In genomic region chr2:100919316-100919715, GRCh38 we compare ENCODE assay signal across 12 cellular contexts.
A peak's percentile ranks its signal among the peaks of the same experiment; 100 is the strongest.
DNase-seq lines count a peak whose midpoint lies in the region; ATAC-seq, FAIRE-seq and TF ChIP-seq lines count a peak whose summit lies in the region.
"Had no signal": no experiment of that assay in that cellular context is flagged by ENCODE, and none has a peak within 500 bp of the region (broad histone marks: within the 10 kb centered on the region; RNA-seq: fewer than 3 reads in every experiment).

No MANE protein-coding gene starts in this region.

- H2AFZ ChIP-seq in keratinocyte (ENCODE audit: control insufficient read depth, low read length) = no peak overlapping the region

- no peak overlapping the region for H3K4me3 ChIP-seq in GM12875 (ENCODE audit: low read depth, low read length)
- no peak overlapping the region for H3K4me3 ChIP-seq in WERI-Rb-1 (ENCODE audit: low read depth, low read length)
- H3K4me3 ChIP-seq in keratinocyte (ENCODE audit: control insufficient read depth in 2 of 3, extremely low read depth in 1 of 3, insufficient read depth in 2 of 3, low read depth in 1 of 3, low read length in 3 of 3) = no peak overlapping the region
- H3K4me3 ChIP-seq: lung, spleen had no signal

- H3K36me3 ChIP-seq in WERI-Rb-1 (no peaks in the 10 kb centered on the region), keratinocyte (ENCODE audit: control insufficient read depth in 2 of 2, extremely low read depth in 1 of 2, insufficient read depth in 2 of 2, low read length in 2 of 2) (peaks cover 6% of the 10 kb centered on the region in 2 experiments)
- H3K36me3 ChIP-seq: spleen had no signal

- H3K9me3 ChIP-seq in WERI-Rb-1 (ENCODE audit: severe bottlenecking) (no peaks in the 10 kb centered on the region), keratinocyte (ENCODE audit: control insufficient read depth, low read depth, low read length) (no peaks in the 10 kb centered on the region)

- no peaks in the 10 kb centered on the region for H4K20me1 ChIP-seq in keratinocyte (ENCODE audit: control insufficient read depth, extremely low read depth, insufficient read depth, low read length)

- H3K4me2 ChIP-seq in keratinocyte (ENCODE audit: control insufficient read depth, extremely low read depth, insufficient read depth, low read depth, low read length) = no peak overlapping the region

- H3K27ac ChIP-seq in WERI-Rb-1 (no peak overlapping the region), keratinocyte (ENCODE audit: control insufficient read depth, insufficient read depth, low read length) (no peak overlapping the region)
- H3K27ac ChIP-seq: spleen had no signal

- no peaks in the 10 kb centered on the region for H3K4me1 ChIP-seq in keratinocyte (ENCODE audit: control insufficient read depth, extremely low read depth, insufficient read depth, low read length)

- DNase-seq in NCI-H82 (lab: John Stamatoyannopoulos, UW) = peak; percentile 6
- no peak for DNase-seq in NCI-H82 treated with DMSO at 0.1 percent for 48 hours (lab: John Stamatoyannopoulos, UW; ENCODE audit: unreplicated experiment)
- no peak for DNase-seq in WERI-Rb-1
- DNase-seq in keratinocyte (ENCODE audit: low read depth, low spot score) = no peak
- no peak for DNase-seq in amygdala (lab: John Stamatoyannopoulos, UW)
- DNase-seq in NCI-H2196 (lab: John Stamatoyannopoulos, UW; ENCODE audit: unreplicated experiment) = no peak
- DNase-seq: spleen, substantia nigra had no signal

- H3K9me1 ChIP-seq in keratinocyte (ENCODE audit: control insufficient read depth, extremely low read depth, insufficient read depth, low read length) = no peaks in the 10 kb centered on the region

- dilution Hi-C loops in keratinocyte (cut with MboI; ENCODE audit: extremely low pct_ligation_motif_present, low sequenced_read_pairs) = no loop called here

- FAIRE-seq in keratinocyte (lab: Jason Lieb, UNC) = no peak
- FAIRE-seq: A204.1 had no signal

- H3K9ac ChIP-seq in keratinocyte (ENCODE audit: control insufficient read depth, extremely low read depth, insufficient read depth, low read length) = no peak overlapping the region

- H3K79me2 ChIP-seq in keratinocyte (ENCODE audit: control insufficient read depth, insufficient read depth, low read length) = no peaks in the 10 kb centered on the region

- no peak for ATAC-seq in HG02852 (IDR thresholded peaks at IDR 0.05; ENCODE audit: unreplicated experiment)

- TF ChIP-seq CTCF in GM12875 (IDR thresholded peaks at IDR 0.05; ENCODE audit: borderline replicate concordance, insufficient read depth, low read depth, low read length) = peak; percentile 85
- TF ChIP-seq CTCF in WERI-Rb-1 (IDR thresholded peaks at IDR 0.05; ENCODE audit: low read depth, low read length) = peak; percentile 51
- peak; percentile 50 to 66 (median 61) for TF ChIP-seq CTCF in keratinocyte (optimal IDR thresholded peaks at IDR 0.05 in 1 of 3, IDR thresholded peaks at IDR 0.05 in 1 of 3, conservative IDR thresholded peaks at IDR 0.05 in 1 of 3; ENCODE audit: extremely low read depth in 1 of 3, insufficient read depth in 2 of 3, low read length in 3 of 3)

- no peaks in the 10 kb centered on the region for H3K27me3 ChIP-seq in WERI-Rb-1 (ENCODE audit: insufficient read depth, low read depth, severe bottlenecking)
- H3K27me3 ChIP-seq in keratinocyte (ENCODE audit: control insufficient read depth, extremely low read depth, insufficient read depth, low read length) = no peaks in the 10 kb centered on the region
